In genomic region chr2:20559277-20559676, GRCh38 we compare ENCODE assay signal across 21 cellular contexts.
A peak's percentile ranks its signal among the peaks of the same experiment; 100 is the strongest.
DNase-seq lines count a peak whose midpoint lies in the region; ATAC-seq, FAIRE-seq and TF ChIP-seq lines count a peak whose summit lies in the region.
"Had no signal": no experiment of that assay in that cellular context is flagged by ENCODE, and none has a peak within 500 bp of the region (broad histone marks: within the 10 kb centered on the region; RNA-seq: fewer than 3 reads in every experiment).

No MANE protein-coding gene starts in this region.

- no peaks in the 10 kb centered on the region for H3K9me3 Mint-ChIP-seq in activated T-helper 17 cell treated with anti-CD3 and anti-CD28 coated beads, Interleukin-2, amount 50 U/mL, for 72 hours
- H3K9me3 Mint-ChIP-seq: CD4-positive, alpha-beta memory T cell; CD8-positive, alpha-beta memory T cell had no signal

- H3K4me3 ChIP-seq in HEK293 (ENCODE audit: low read depth, low read length) (no peak overlapping the region), osteoblast (ENCODE audit: insufficient read depth, low read length) (no peak overlapping the region)
- H3K4me3 ChIP-seq: BLaER1 had no signal

- no peak for DNase-seq in HTR-8/SVneo (ENCODE audit: insufficient read length, low spot score)
- peak; percentile 25 for DNase-seq in osteoblast (ENCODE audit: insufficient read length, low spot score, missing footprints)
- DNase-seq: 8988T; ACHN; C1 segment of cervical spinal cord; CD4-positive, alpha-beta memory T cell; CD4-positive, CD25-positive, alpha-beta regulatory T cell; CD8-positive, alpha-beta memory T cell; COR-L47; DMS79 treated with DMSO at 0.1 percent for 48 hours; GF-D8 had no signal

- no peaks in the 10 kb centered on the region for H3K36me3 Mint-ChIP-seq in activated T-helper 17 cell treated with anti-CD3 and anti-CD28 coated beads, Interleukin-2, amount 50 U/mL, for 72 hours (ENCODE audit: low read depth)
- H3K36me3 Mint-ChIP-seq: CD14-positive monocyte; CD4-positive, alpha-beta memory T cell; CD4-positive, CD25-positive, alpha-beta regulatory T cell; CD8-positive, alpha-beta memory T cell had no signal

- POLR2A ChIA-PET in HEK293 (lab: Yijun Ruan, JAX): no interaction called here

- no peaks in the 10 kb centered on the region for H3K79me2 ChIP-seq in osteoblast (ENCODE audit: insufficient read depth, low read length)

- FAIRE-seq in HTR-8/SVneo (lab: Jason Lieb, UNC): peak; percentile 73
- FAIRE-seq: A204.1, G401.6, GM12891, GM19239 had no signal

- H3K27me3 Mint-ChIP-seq in activated T-helper 17 cell treated with anti-CD3 and anti-CD28 coated beads, Interleukin-2, amount 50 U/mL, for 72 hours: peaks cover 10% of the 10 kb centered on the region

- H3K4me1 ChIP-seq in HEK293 (ENCODE audit: control insufficient read depth, insufficient read depth, low read length) (no peaks in the 10 kb centered on the region), osteoblast (ENCODE audit: insufficient read depth, low read length) (peaks cover 25% of the 10 kb centered on the region)

- H3K27ac ChIP-seq in HEK293 (ENCODE audit: extremely low read depth, low read depth, low read length) (no peak overlapping the region), osteoblast (ENCODE audit: low read depth, low read length) (no peak overlapping the region)
- H3K27ac ChIP-seq: BLaER1 had no signal

- H4K20me1 ChIP-seq in osteoblast (ENCODE audit: insufficient read depth, low read length): no peaks in the 10 kb centered on the region
- H4K20me1 ChIP-seq: BLaER1 had no signal

- H3K27me3 ChIP-seq in osteoblast (ENCODE audit: insufficient read depth, low read length): peaks cover 5% of the 10 kb centered on the region
- H3K27me3 ChIP-seq: BE2C, BLaER1 had no signal

- no peak overlapping the region for H3K4me2 ChIP-seq in osteoblast (ENCODE audit: insufficient read depth, low read length)

- no peak for ATAC-seq in activated T-helper 17 cell treated with anti-CD3 and anti-CD28 coated beads, Interleukin-2, amount 50 U/mL, for 72 hours (replicated peaks)
- no peak for ATAC-seq in HG03139 (IDR thresholded peaks at IDR 0.05; ENCODE audit: unreplicated experiment)

- H3K9me3 ChIP-seq in HEK293 (ENCODE audit: control insufficient read depth, insufficient read depth, low read depth, low read length) (no peaks in the 10 kb centered on the region), osteoblast (ENCODE audit: low read depth, low read length) (no peaks in the 10 kb centered on the region)
- H3K9me3 ChIP-seq: BE2C, BLaER1 had no signal

- H3K27ac Mint-ChIP-seq in activated T-helper 17 cell treated with anti-CD3 and anti-CD28 coated beads, Interleukin-2, amount 50 U/mL, for 72 hours: no peak overlapping the region
- H3K27ac Mint-ChIP-seq: CD4-positive, alpha-beta memory T cell; CD4-positive, CD25-positive, alpha-beta regulatory T cell had no signal

- peaks cover 6% of the 10 kb centered on the region for H3K4me1 Mint-ChIP-seq in activated T-helper 17 cell treated with anti-CD3 and anti-CD28 coated beads, Interleukin-2, amount 50 U/mL, for 72 hours
- H3K4me1 Mint-ChIP-seq: CD14-positive monocyte; CD4-positive, alpha-beta memory T cell; CD8-positive, alpha-beta memory T cell had no signal

- H2AFZ ChIP-seq in osteoblast (ENCODE audit: low read length): no peak overlapping the region

- H3K36me3 ChIP-seq in HEK293 (ENCODE audit: control insufficient read depth in 2 of 2, insufficient read depth in 1 of 2, low read length in 2 of 2) (no peaks in the 10 kb centered on the region), osteoblast (ENCODE audit: insufficient read depth, low read length) (no peaks in the 10 kb centered on the region)
- H3K36me3 ChIP-seq: BE2C, BLaER1 had no signal

- no peak overlapping the region for H3K4me3 Mint-ChIP-seq in activated T-helper 17 cell treated with anti-CD3 and anti-CD28 coated beads, Interleukin-2, amount 50 U/mL, for 72 hours
- H3K4me3 Mint-ChIP-seq: CD14-positive monocyte; CD4-positive, alpha-beta memory T cell; CD4-positive, CD25-positive, alpha-beta regulatory T cell; CD8-positive, alpha-beta memory T cell had no signal

- CTCF ChIA-PET in HEK293 (lab: Yijun Ruan, JAX): interaction anchor here (0.7 kb wide), 1 partner anchor 71 kb away, joined by 5 read pairs; no protein-coding TSS in a partner anchor

- TF ChIP-seq CTCF in HEK293 (tag by site-specific recombination; IDR thresholded peaks at IDR 0.05): no peak
- no peak for TF ChIP-seq CTCF in osteoblast (IDR thresholded peaks at IDR 0.05; ENCODE audit: extremely low read depth, low read depth, low read length)

TF ChIP-seq in HEK293, 187 proteins besides CTCF, POLR2A, EP300 and RAD21:
- TF ChIP-seq ZNF521 (tag by site-specific recombination; IDR thresholded peaks at IDR 0.05) (0 out of 2 replicates have a peak, but pooled peaks have one; percentile 56), ZNF132 (tag by site-specific recombination; IDR thresholded peaks at IDR 0.05; ENCODE audit: borderline replicate concordance) (no peak), ZBTB17 (tag by site-specific recombination; IDR thresholded peaks at IDR 0.05) (peak; percentile 99), ZNF146 (tag by site-specific recombination; IDR thresholded peaks at IDR 0.05) (no peak), ZNF501 (tag by site-specific recombination; IDR thresholded peaks at IDR 0.05) (no peak), ZNF623 (tag by site-specific recombination; IDR thresholded peaks at IDR 0.05) (no peak), GLIS2 (tag by site-specific recombination; IDR thresholded peaks at IDR 0.05) (no peak), KLF8 (tag by site-specific recombination; IDR thresholded peaks at IDR 0.05) (no peak), ZNF366 (tag by site-specific recombination; conservative IDR thresholded peaks at IDR 0.05) (peak; percentile 98)
